7 cellular contexts compared by ENCODE assay signal in genomic region chr10:70403483-70404035, GRCh38. TPM values are rescaled to one million over a fixed set of nuclear protein-coding genes. Genes with fewer than 3 reads are reported as not detected.
A peak's percentile ranks its signal among the peaks of the same experiment; 100 is the strongest.
DNase-seq lines count a peak whose midpoint lies in the region; ATAC-seq, FAIRE-seq and TF ChIP-seq lines count a peak whose summit lies in the region.

No MANE protein-coding gene starts in this region.

- H3K27me3 ChIP-seq in effector memory CD4-positive, alpha-beta T cell (replicated peaks; ENCODE audit: control insufficient read depth, insufficient read depth, low read length, poor library complexity, severe bottlenecking): no peaks in the 10 kb centered on the region
- no peaks in the 10 kb centered on the region for H3K27me3 ChIP-seq in rectal smooth muscle tissue (ENCODE audit: control insufficient read depth, insufficient read depth, low read length)

- no peak for FAIRE-seq in GM12892 (lab: Jason Lieb, UNC)

- H3K9me3 ChIP-seq in effector memory CD4-positive, alpha-beta T cell (ENCODE audit: control insufficient read depth, low read length): no peaks in the 10 kb centered on the region

- DNase-seq in Jurkat, Clone E6-1 (ENCODE audit: low read depth, low spot score): no peak
- no peak for DNase-seq in effector memory CD4-positive, alpha-beta T cell
- DNase-seq in GM12892 (ENCODE audit: insufficient read length): no peak

- ATAC-seq in GM19025 (IDR thresholded peaks at IDR 0.05; ENCODE audit: low read depth, unreplicated experiment): peak; percentile 3
- no peak for ATAC-seq in HG02981 (IDR thresholded peaks at IDR 0.05; ENCODE audit: unreplicated experiment)
- no peak for ATAC-seq in GM19397 (IDR thresholded peaks at IDR 0.05; ENCODE audit: unreplicated experiment)

- peak overlapping the region; percentile 82 for H3K27ac ChIP-seq in effector memory CD4-positive, alpha-beta T cell (ENCODE audit: insufficient read depth, low read length, poor library complexity, severe bottlenecking)
- peak overlapping the region; percentile 98 for H3K27ac ChIP-seq in rectal smooth muscle tissue (ENCODE audit: low read depth, low read length)

- TF ChIP-seq POLR2A in GM12892 (IDR thresholded peaks at IDR 0.05; ENCODE audit: low read depth, low read length): no peak

- no peak overlapping the region for H3K9ac ChIP-seq in rectal smooth muscle tissue (ENCODE audit: low read length)

- H3K4me1 ChIP-seq in effector memory CD4-positive, alpha-beta T cell (ENCODE audit: control insufficient read depth, insufficient read depth, low read length, poor library complexity, severe bottlenecking): peaks cover 22% of the 10 kb centered on the region
- H3K4me1 ChIP-seq in rectal smooth muscle tissue (ENCODE audit: control insufficient read depth, insufficient read depth, low read length): peaks cover 13% of the 10 kb centered on the region

- H3K4me3 ChIP-seq in Jurkat, Clone E6-1 (ENCODE audit: low read length): peak overlapping the region; percentile 80
- peak overlapping the region; percentile 89 for H3K4me3 ChIP-seq in effector memory CD4-positive, alpha-beta T cell (ENCODE audit: insufficient read depth, low read depth, low read length, poor library complexity, severe bottlenecking)
- peak overlapping the region; percentile 26 for H3K4me3 ChIP-seq in rectal smooth muscle tissue (ENCODE audit: low read length)

- H3K36me3 ChIP-seq in effector memory CD4-positive, alpha-beta T cell (ENCODE audit: control insufficient read depth, insufficient read depth, low read length): no peaks in the 10 kb centered on the region
- H3K36me3 ChIP-seq in rectal smooth muscle tissue (ENCODE audit: control insufficient read depth, insufficient read depth, low read length): no peaks in the 10 kb centered on the region

RNA-seq across cellular contexts. Expression of gene EIF4EBP2, which starts 0.4 kb away (rescaled TPM):
- polyA plus RNA-seq in Jurkat, Clone E6-1 (2012; ENCODE audit: insufficient read depth, insufficient read length): 35.0 TPM
- polyA plus RNA-seq in GM12892 (2012; ENCODE audit: missing spikeins): 25.9 TPM

RNA-seq across cellular contexts. Expression of gene LRRC20, which starts 21.1 kb away (rescaled TPM):
- 36.2 TPM for polyA plus RNA-seq in Jurkat, Clone E6-1 (2012; ENCODE audit: insufficient read depth, insufficient read length)
- polyA plus RNA-seq in GM12892 (2012; ENCODE audit: missing spikeins): 13.4 TPM

RNA-seq across cellular contexts. Expression of gene NODAL, which starts 37.9 kb away (rescaled TPM):
- polyA plus RNA-seq in Jurkat, Clone E6-1 (2012; ENCODE audit: insufficient read depth, insufficient read length): not detected
- not detected for polyA plus RNA-seq in GM12892 (2012; ENCODE audit: missing spikeins)

Comparison
In these comparisons a context has a peak if more than half of its experiments do, and no peak if none do; other contexts are left out.
1. H3K4me3 ChIP-seq: peak in every context shown above with its lines; median percentile 89 in effector memory CD4-positive, alpha-beta T cell; 80 in Jurkat, Clone E6-1; 26 in rectal smooth muscle tissue.